In the genomic region with DNA sequence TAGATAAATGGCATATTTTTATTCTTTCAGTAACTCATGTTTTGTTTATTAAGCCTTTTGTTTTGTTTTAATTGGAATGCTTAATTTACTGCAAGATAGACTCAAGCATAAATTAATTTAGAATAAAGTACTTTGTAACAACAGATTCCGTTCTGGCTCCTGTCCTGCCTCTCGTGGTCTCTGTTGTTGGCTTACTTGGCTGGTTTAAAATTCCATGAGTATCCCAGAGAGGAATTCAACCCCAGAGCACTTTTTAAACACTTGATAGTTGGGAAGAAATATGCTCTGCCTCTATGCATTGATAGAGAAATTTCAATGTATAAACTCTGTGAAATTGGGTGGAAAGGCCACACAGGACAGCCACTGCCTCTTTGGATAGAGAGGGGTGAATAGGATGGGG, we compare ENCODE assay signal across 14 cellular contexts.
DNase-seq lines count a peak whose midpoint lies in the region; ATAC-seq and TF ChIP-seq lines count a peak whose summit lies in the region.
"Had no signal": no experiment of that assay in that cellular context is flagged by ENCODE, and none has a peak within 500 bp of the region (broad histone marks: within the 10 kb centered on the region; RNA-seq: fewer than 3 reads in every experiment).

No MANE protein-coding gene starts in this region.

- no peaks in the 10 kb centered on the region for H3K27me3 Mint-ChIP-seq in osteocyte (ENCODE audit: unreplicated experiment)
- no peaks in the 10 kb centered on the region for H3K27me3 Mint-ChIP-seq in WTC11 (ENCODE audit: low read depth)

- no peaks in the 10 kb centered on the region for H3K9me3 ChIP-seq in right atrium auricular region
- no peaks in the 10 kb centered on the region for H3K9me3 ChIP-seq in fibroblast of lung (ENCODE audit: control insufficient read depth, insufficient read depth, low read depth, low read length)
- H3K9me3 ChIP-seq: colonic mucosa had no signal

- ATAC-seq in Right ventricle myocardium inferior (no peak), WTC11 (no peak), left lobe of liver (no peak)

- peak overlapping the region; percentile 66 for H3K27ac Mint-ChIP-seq in osteocyte (ENCODE audit: unreplicated experiment)
- no peak overlapping the region for H3K27ac Mint-ChIP-seq in WTC11
- H3K27ac Mint-ChIP-seq: naive B cell had no signal

- H3K4me3 Mint-ChIP-seq in osteocyte (ENCODE audit: unreplicated experiment) (peak overlapping the region; percentile 27), WTC11 (no peak overlapping the region)
- H3K4me3 Mint-ChIP-seq: naive B cell had no signal

- peaks cover 23% of the 10 kb centered on the region for H3K36me3 ChIP-seq in right atrium auricular region
- H3K36me3 ChIP-seq in fibroblast of lung (ENCODE audit: control insufficient read depth, insufficient read depth, low read length) = peaks cover 7% of the 10 kb centered on the region
- H3K36me3 ChIP-seq: colonic mucosa had no signal

- H3K27me3 ChIP-seq in right atrium auricular region = no peaks in the 10 kb centered on the region
- H3K27me3 ChIP-seq in fibroblast of lung (ENCODE audit: control insufficient read depth, insufficient read depth, low read length) = no peaks in the 10 kb centered on the region
- H3K27me3 ChIP-seq: colonic mucosa had no signal

- no peaks in the 10 kb centered on the region for H4K20me1 ChIP-seq in fibroblast of lung (ENCODE audit: control insufficient read depth, extremely low read depth, insufficient read depth, low read length)

- peak overlapping the region; percentile 4 for H3K4me2 ChIP-seq in fibroblast of lung (ENCODE audit: extremely low read depth, insufficient read depth, low read length)

- no peak overlapping the region for H2AFZ ChIP-seq in fibroblast of lung (ENCODE audit: low read length)

- no peak for TF ChIP-seq CTCF in right atrium auricular region (IDR thresholded peaks at IDR 0.05)
- TF ChIP-seq CTCF in fibroblast of lung (conservative IDR thresholded peaks at IDR 0.05 in 1 of 2, IDR thresholded peaks at IDR 0.05 in 1 of 2; ENCODE audit: low read depth in 1 of 2, low read length in 2 of 2) = no peak
- no peak for TF ChIP-seq CTCF in osteocyte (IDR thresholded peaks at IDR 0.05)
- no peak for TF ChIP-seq CTCF in WTC11 (IDR thresholded peaks at IDR 0.05)

- H3K79me2 ChIP-seq in fibroblast of lung (ENCODE audit: control insufficient read depth, insufficient read depth, low read length) = no peaks in the 10 kb centered on the region

- H3K4me3 ChIP-seq in right atrium auricular region (no peak overlapping the region), fibroblast of lung (replicated peaks in 1 of 4; ENCODE audit: control extremely low read depth in 1 of 4, insufficient read depth in 1 of 4, low read depth in 3 of 4, low read length in 4 of 4) (no peak overlapping the region)
- H3K4me3 ChIP-seq: colonic mucosa had no signal

- POLR2A ChIA-PET in WTC11 (lab: Charles Lee) = no interaction called here

- H3K4me1 Mint-ChIP-seq in osteocyte (ENCODE audit: unreplicated experiment) (peaks cover 73% of the 10 kb centered on the region), WTC11 (peaks cover 5% of the 10 kb centered on the region; the same call in 1 of the 2 replicates)
- H3K4me1 Mint-ChIP-seq: naive B cell had no signal

- H3K4me1 ChIP-seq in right atrium auricular region = peaks cover 0 to 24% of the 10 kb centered on the region in 2 donors
- H3K4me1 ChIP-seq in fibroblast of lung (ENCODE audit: control insufficient read depth, extremely low read depth, insufficient read depth, low read length) = no peaks in the 10 kb centered on the region
- H3K4me1 ChIP-seq: colonic mucosa had no signal

- DNase-seq in right atrium auricular region (ENCODE audit: low spot score) (no peak), Right ventricle myocardium inferior (ENCODE audit: missing footprints) (no peak), fibroblast of lung (ENCODE audit: low read depth in 2 of 2) (peak; percentile 67 to 78), osteocyte (ENCODE audit: extremely low spot score, unreplicated experiment) (no peak), NOMO-1 treated with DMSO at 0.1 percent for 48 hours (lab: John Stamatoyannopoulos, UW; ENCODE audit: unreplicated experiment) (no peak), WTC11 (ENCODE audit: low spot score) (no peak), NCI-H510A (lab: John Stamatoyannopoulos, UW) (no peak), left lobe of liver (ENCODE audit: low spot score) (no peak)
- DNase-seq: activated naive CD4-positive, alpha-beta T cell; colonic mucosa; naive B cell; NCI-H1417 treated with DMSO at 0.1 percent for 48 hours; NCI-H524 treated with DMSO at 0.1 percent for 48 hours; RPMI8226 had no signal

- H3K36me3 Mint-ChIP-seq in osteocyte (ENCODE audit: unreplicated experiment) (peaks cover 41% of the 10 kb centered on the region), WTC11 (peaks cover 32% of the 10 kb centered on the region)
- H3K36me3 Mint-ChIP-seq: naive B cell had no signal

- H3K9me3 Mint-ChIP-seq in osteocyte (ENCODE audit: unreplicated experiment) = no peaks in the 10 kb centered on the region
- H3K9me3 Mint-ChIP-seq in WTC11 = no peaks in the 10 kb centered on the region

- H3K27ac ChIP-seq in right atrium auricular region = peak overlapping the region; percentile 12 to 17
- H3K27ac ChIP-seq in fibroblast of lung (ENCODE audit: insufficient read depth, low read length) = no peak overlapping the region
- H3K27ac ChIP-seq: colonic mucosa had no signal

- CTCF ChIA-PET in WTC11 (lab: Charles Lee) = no interaction called here

- no peak overlapping the region for H3K9ac ChIP-seq in fibroblast of lung (ENCODE audit: insufficient read depth, low read length)

- intact Hi-C loops in Right ventricle myocardium inferior (cut with DNase I) = no loop called here

TF ChIP-seq in WTC11, 78 proteins besides CTCF, POLR2A, EP300 and RAD21:
- no peak for TF ChIP-seq ZNF423 (CRISPR knock-in tag; IDR thresholded peaks at IDR 0.05)
- TF ChIP-seq, protein P1, sequence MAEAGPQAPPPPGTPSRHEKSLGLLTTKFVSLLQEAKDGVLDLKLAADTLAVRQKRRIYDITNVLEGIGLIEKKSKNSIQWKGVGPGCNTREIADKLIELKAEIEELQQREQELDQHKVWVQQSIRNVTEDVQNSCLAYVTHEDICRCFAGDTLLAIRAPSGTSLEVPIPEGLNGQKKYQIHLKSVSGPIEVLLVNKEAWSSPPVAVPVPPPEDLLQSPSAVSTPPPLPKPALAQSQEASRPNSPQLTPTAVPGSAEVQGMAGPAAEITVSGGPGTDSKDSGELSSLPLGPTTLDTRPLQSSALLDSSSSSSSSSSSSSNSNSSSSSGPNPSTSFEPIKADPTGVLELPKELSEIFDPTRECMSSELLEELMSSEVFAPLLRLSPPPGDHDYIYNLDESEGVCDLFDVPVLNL (CRISPR knock-in tag; IDR thresholded peaks at IDR 0.05; ENCODE audit: borderline replicate concordance, low read depth) = no peak
- no peak for TF ChIP-seq OVOL2 (CRISPR knock-in tag; IDR thresholded peaks at IDR 0.05; ENCODE audit: borderline replicate concordance)
- no peak for TF ChIP-seq HMGA2 (CRISPR knock-in tag; IDR thresholded peaks at IDR 0.05)
- TF ChIP-seq, protein P2, sequence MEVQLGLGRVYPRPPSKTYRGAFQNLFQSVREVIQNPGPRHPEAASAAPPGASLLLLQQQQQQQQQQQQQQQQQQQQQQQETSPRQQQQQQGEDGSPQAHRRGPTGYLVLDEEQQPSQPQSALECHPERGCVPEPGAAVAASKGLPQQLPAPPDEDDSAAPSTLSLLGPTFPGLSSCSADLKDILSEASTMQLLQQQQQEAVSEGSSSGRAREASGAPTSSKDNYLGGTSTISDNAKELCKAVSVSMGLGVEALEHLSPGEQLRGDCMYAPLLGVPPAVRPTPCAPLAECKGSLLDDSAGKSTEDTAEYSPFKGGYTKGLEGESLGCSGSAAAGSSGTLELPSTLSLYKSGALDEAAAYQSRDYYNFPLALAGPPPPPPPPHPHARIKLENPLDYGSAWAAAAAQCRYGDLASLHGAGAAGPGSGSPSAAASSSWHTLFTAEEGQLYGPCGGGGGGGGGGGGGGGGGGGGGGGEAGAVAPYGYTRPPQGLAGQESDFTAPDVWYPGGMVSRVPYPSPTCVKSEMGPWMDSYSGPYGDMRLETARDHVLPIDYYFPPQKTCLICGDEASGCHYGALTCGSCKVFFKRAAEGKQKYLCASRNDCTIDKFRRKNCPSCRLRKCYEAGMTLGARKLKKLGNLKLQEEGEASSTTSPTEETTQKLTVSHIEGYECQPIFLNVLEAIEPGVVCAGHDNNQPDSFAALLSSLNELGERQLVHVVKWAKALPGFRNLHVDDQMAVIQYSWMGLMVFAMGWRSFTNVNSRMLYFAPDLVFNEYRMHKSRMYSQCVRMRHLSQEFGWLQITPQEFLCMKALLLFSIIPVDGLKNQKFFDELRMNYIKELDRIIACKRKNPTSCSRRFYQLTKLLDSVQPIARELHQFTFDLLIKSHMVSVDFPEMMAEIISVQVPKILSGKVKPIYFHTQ (CRISPR knock-in tag; IDR thresholded peaks at IDR 0.05) = no peak

Comparison
In these comparisons a context has a peak if more than half of its experiments do, and no peak if none do; other contexts are left out.
1. DNase-seq: peak in fibroblast of lung (2 of 2); none in right atrium auricular region (single experiment), Right ventricle myocardium inferior (single experiment), osteocyte (single experiment), NOMO-1 treated with DMSO at 0.1 percent for 48 hours (single experiment), WTC11 (single experiment), NCI-H510A (single experiment) and left lobe of liver (single experiment).